32 cellular contexts compared by ENCODE assay signal in genomic region chr10:26640391-26640790, GRCh38.
"Had no signal": no experiment of that assay in that cellular context is flagged by ENCODE, and none has a peak within 500 bp of the region (broad histone marks: within the 10 kb centered on the region; RNA-seq: fewer than 3 reads in every experiment).

No MANE protein-coding gene starts in this region.

- H3K9ac ChIP-seq: KMS-11 had no signal

- H3K4me2 ChIP-seq: KMS-11 had no signal

- H3K27ac ChIP-seq: KMS-11 had no signal

- DNase-seq: Kasumi-1, MM.1S, MV-4-11, NCI-H1048, NCI-H1092, NCI-H1092 treated with DMSO at 0.1 percent for 48 hours, NCI-H1105, NCI-H1105 treated with DMSO at 0.1 percent for 48 hours, NCI-H1417 treated with DMSO at 0.1 percent for 48 hours, NCI-H1436, NCI-H1436 treated with DMSO at 0.1 percent for 48 hours, NCI-H146, NCI-H1694, NCI-H1694 treated with DMSO at 0.1 percent for 48 hours, NCI-H187, NCI-H187 treated with DMSO at 0.1 percent for 48 hours, NCI-H1930, NCI-H2029, NCI-H2029 treated with DMSO at 0.1 percent for 48 hours, NCI-H2081, NCI-H2081 treated with DMSO at 0.1 percent for 48 hours, NCI-H2107, NCI-H2171, NCI-H2171 treated with DMSO at 0.1 percent for 48 hours, NCI-H2227 treated with DMSO at 0.1 percent for 48 hours, NCI-H226, NCI-H345, NCI-H446, NCI-H446 treated with DMSO at 0.1 percent for 48 hours, NCI-H510A, NCI-H510A treated with DMSO at 0.1 percent for 48 hours had no signal
